ENCODE assay signal across 9 cellular contexts in genomic region chr6:42742116-42742894, GRCh38. TPM values are rescaled to one million over a fixed set of nuclear protein-coding genes. Genes with fewer than 3 reads are reported as not detected.
A peak's percentile ranks its signal among the peaks of the same experiment; 100 is the strongest.
DNase-seq lines count a peak whose midpoint lies in the region; ATAC-seq, FAIRE-seq and TF ChIP-seq lines count a peak whose summit lies in the region.
"Had no signal": no experiment of that assay in that cellular context is flagged by ENCODE, and none has a peak within 500 bp of the region (broad histone marks: within the 10 kb centered on the region; RNA-seq: fewer than 3 reads in every experiment).

No MANE protein-coding gene starts in this region.

- no peak for DNase-seq in stimulated activated naive CD8-positive, alpha-beta T cell treated with anti-CD3 and anti-CD28 coated beads, Interleukin-15, amount 100 ng/mL, for 72 hours
- peak; percentile 100 for DNase-seq in NCI-H82 treated with DMSO at 0.1 percent for 48 hours (lab: John Stamatoyannopoulos, UW; ENCODE audit: unreplicated experiment)
- DNase-seq in endothelial cell of umbilical vein (ENCODE audit: low read depth, low spot score): peak; percentile 75
- DNase-seq in substantia nigra (lab: John Stamatoyannopoulos, UW): no peak
- DNase-seq in AG08395 (ENCODE audit: low spot score): no peak
- DNase-seq in stimulated activated naive CD4-positive, alpha-beta T cell (lab: John Stamatoyannopoulos, UW): no peak

- H2AFZ ChIP-seq in endothelial cell of umbilical vein (ENCODE audit: low read depth, low read length): peak overlapping the region; percentile 26

- peaks cover 18% of the 10 kb centered on the region for H3K4me1 ChIP-seq in endothelial cell of umbilical vein (ENCODE audit: control insufficient read depth, extremely low read depth, insufficient read depth, low read length)

- no peaks in the 10 kb centered on the region for H3K9me3 Mint-ChIP-seq in stimulated activated naive CD8-positive, alpha-beta T cell treated with anti-CD3 and anti-CD28 coated beads, Interleukin-15, Interleukin-2, amounts not matched to agents 100 ng/mL and 50 ng/mL, for 24 hours
- no peaks in the 10 kb centered on the region for H3K9me3 Mint-ChIP-seq in stimulated activated naive CD8-positive, alpha-beta T cell treated with anti-CD3 and anti-CD28 coated beads, Interleukin-15, amount 100 ng/mL, for 72 hours

- TF ChIP-seq POLR2A in endothelial cell of umbilical vein (IDR thresholded peaks at IDR 0.05; ENCODE audit: low read depth, low read length): no peak

- no peak for TF ChIP-seq CTCF in endothelial cell of umbilical vein (IDR thresholded peaks at IDR 0.05; ENCODE audit: extremely low read depth in 1 of 2, insufficient read depth in 1 of 2, low read depth in 1 of 2, low read length in 2 of 2)

- H3K9me1 ChIP-seq in endothelial cell of umbilical vein (replicated peaks; ENCODE audit: control insufficient read depth, extremely low read depth, insufficient read depth, low read length): no peaks in the 10 kb centered on the region

- peaks cover 18% of the 10 kb centered on the region for H3K36me3 Mint-ChIP-seq in stimulated activated naive CD8-positive, alpha-beta T cell treated with anti-CD3 and anti-CD28 coated beads, Interleukin-15, Interleukin-2, amounts not matched to agents 100 ng/mL and 50 ng/mL, for 24 hours (ENCODE audit: low read depth)

- peak overlapping the region; percentile 12 for H3K4me3 Mint-ChIP-seq in stimulated activated naive CD8-positive, alpha-beta T cell treated with anti-CD3 and anti-CD28 coated beads, Interleukin-15, Interleukin-2, amounts not matched to agents 100 ng/mL and 50 ng/mL, for 24 hours
- no peak overlapping the region for H3K4me3 Mint-ChIP-seq in stimulated activated naive CD8-positive, alpha-beta T cell treated with anti-CD3 and anti-CD28 coated beads, Interleukin-15, amount 100 ng/mL, for 72 hours

- dilution Hi-C loops in endothelial cell of umbilical vein (cut with MboI; ENCODE audit: extremely low pct_ligation_motif_present, low sequenced_read_pairs): no loop called here

- FAIRE-seq in endothelial cell of umbilical vein (lab: Jason Lieb, UNC): peak; percentile 77

- peak overlapping the region; percentile 48 for H3K27ac ChIP-seq in endothelial cell of umbilical vein (ENCODE audit: insufficient read depth, low read depth, low read length)
- H3K27ac ChIP-seq in substantia nigra (ENCODE audit: low read depth, low read length, poor library complexity, severe bottlenecking): no peak overlapping the region

- intact Hi-C loops in endothelial cell of umbilical vein (cut with micrococcal nuclease): no loop called here

- H4K20me1 ChIP-seq in endothelial cell of umbilical vein (replicated peaks; ENCODE audit: control insufficient read depth, extremely low read depth, insufficient read depth, low read length): no peaks in the 10 kb centered on the region

- POLR2A ChIA-PET in endothelial cell of umbilical vein (lab: Charles Lee): interaction anchor here (0.8 to 1.1 kb wide), 2 partner anchors 39 to 41 kb away, joined by 3 to 8 read pairs; partner anchors contain the start of gene BICRAL

- H3K9me3 ChIP-seq in endothelial cell of umbilical vein (replicated peaks; ENCODE audit: control insufficient read depth, insufficient read depth, low read length): no peaks in the 10 kb centered on the region

- H3K9ac ChIP-seq in endothelial cell of umbilical vein (replicated peaks; ENCODE audit: extremely low read depth, insufficient read depth, low read length): no peak overlapping the region

- no peaks in the 10 kb centered on the region for H3K27me3 Mint-ChIP-seq in stimulated activated naive CD8-positive, alpha-beta T cell treated with anti-CD3 and anti-CD28 coated beads, Interleukin-15, Interleukin-2, amounts not matched to agents 100 ng/mL and 50 ng/mL, for 24 hours
- no peaks in the 10 kb centered on the region for H3K27me3 Mint-ChIP-seq in stimulated activated naive CD8-positive, alpha-beta T cell treated with anti-CD3 and anti-CD28 coated beads, Interleukin-15, amount 100 ng/mL, for 72 hours

- ATAC-seq in stimulated activated naive CD8-positive, alpha-beta T cell treated with anti-CD3 and anti-CD28 coated beads, Interleukin-15, amount 100 ng/mL, for 72 hours: no peak
- no peak for ATAC-seq in activated CD4-positive, CD25-positive, alpha-beta regulatory T cell treated with anti-CD3 and anti-CD28 coated beads, Interleukin-2, amount 50 U/mL, for 24 hours

- peaks cover 19% of the 10 kb centered on the region for H3K79me2 ChIP-seq in endothelial cell of umbilical vein (ENCODE audit: control insufficient read depth, insufficient read depth, low read length)

- no peak overlapping the region for H3K4me2 ChIP-seq in endothelial cell of umbilical vein (ENCODE audit: insufficient read depth, low read length)

- H3K27me3 ChIP-seq in endothelial cell of umbilical vein (ENCODE audit: control insufficient read depth in 2 of 2, insufficient read depth in 2 of 2, low read length in 2 of 2): no peaks in the 10 kb centered on the region

- no peak overlapping the region for H3K4me3 ChIP-seq in endothelial cell of umbilical vein (replicated peaks in 1 of 3; ENCODE audit: insufficient read depth in 1 of 3, low read depth in 1 of 3, low read length in 3 of 3)

- CTCF ChIA-PET in endothelial cell of umbilical vein (lab: Charles Lee): interaction anchor here (0.8 to 2.5 kb wide), 3 partner anchors 13 to 81 kb away, joined by 4 to 13 read pairs (median 5); no protein-coding TSS in a partner anchor

- peaks cover 18% of the 10 kb centered on the region for H3K4me1 Mint-ChIP-seq in stimulated activated naive CD8-positive, alpha-beta T cell treated with anti-CD3 and anti-CD28 coated beads, Interleukin-15, Interleukin-2, amounts not matched to agents 100 ng/mL and 50 ng/mL, for 24 hours (ENCODE audit: low read depth)
- H3K4me1 Mint-ChIP-seq in stimulated activated naive CD8-positive, alpha-beta T cell treated with anti-CD3 and anti-CD28 coated beads, Interleukin-15, amount 100 ng/mL, for 72 hours: peaks cover 11% of the 10 kb centered on the region

- no peak overlapping the region for H3K27ac Mint-ChIP-seq in stimulated activated naive CD8-positive, alpha-beta T cell treated with anti-CD3 and anti-CD28 coated beads, Interleukin-15, Interleukin-2, amounts not matched to agents 100 ng/mL and 50 ng/mL, for 24 hours
- H3K27ac Mint-ChIP-seq in stimulated activated naive CD8-positive, alpha-beta T cell treated with anti-CD3 and anti-CD28 coated beads, Interleukin-15, amount 100 ng/mL, for 72 hours: no peak overlapping the region

- no peaks in the 10 kb centered on the region for H3K36me3 ChIP-seq in endothelial cell of umbilical vein (ENCODE audit: control insufficient read depth in 2 of 2, extremely low read depth in 1 of 2, insufficient read depth in 2 of 2, low read length in 2 of 2)

- no TSS peak for BruUV-seq in endothelial cell of umbilical vein (replicated peaks; lab: Mats Ljungman, UMichigan)

TF ChIP-seq in endothelial cell of umbilical vein, 7 proteins besides CTCF, POLR2A, EP300 and RAD21:
- TF ChIP-seq EZH2 (IDR thresholded peaks at IDR 0.05; ENCODE audit: borderline replicate concordance, low read depth, low read length, severe bottlenecking): no peak
- no peak for TF ChIP-seq GATA2 (IDR thresholded peaks at IDR 0.05; ENCODE audit: insufficient read depth, insufficient read length, low read depth, low read length)
- TF ChIP-seq MYC (IDR thresholded peaks at IDR 0.05; ENCODE audit: low read depth, low read length): no peak
- TF ChIP-seq MAX (IDR thresholded peaks at IDR 0.05; ENCODE audit: insufficient read depth, insufficient read length): no peak
- no peak for TF ChIP-seq POLR2AphosphoS5 (IDR thresholded peaks at IDR 0.05; ENCODE audit: insufficient read depth, low read depth, low read length)
- TF ChIP-seq FOS (IDR thresholded peaks at IDR 0.05; ENCODE audit: borderline replicate concordance, insufficient read depth, low read length): no peak
- no peak for TF ChIP-seq JUN (IDR thresholded peaks at IDR 0.05; ENCODE audit: borderline replicate concordance, insufficient read depth, insufficient read length, low read depth)

RNA-seq across cellular contexts. Expression of gene TBCC, which starts 3.6 kb away (rescaled TPM):
- total RNA-seq in endothelial cell of umbilical vein: 17.1 and 19.1 TPM in 2 replicates
- 13.5 and 15.9 TPM in 2 replicates for polyA plus RNA-seq in endothelial cell of umbilical vein
- 13.8 and 14.2 TPM in 2 replicates for polyA plus RNA-seq in endothelial cell of umbilical vein (2011; cell fraction: cytosol; rRNA removed)
- polyA plus RNA-seq in endothelial cell of umbilical vein (2011; cell fraction: nucleus; rRNA removed): 10.5 and 10.7 TPM in 2 replicates
- polyA plus RNA-seq in endothelial cell of umbilical vein (2012): 12.0 and 13.0 TPM in 2 replicates
- polyA minus RNA-seq in endothelial cell of umbilical vein: 7.9 and 10.1 TPM in 2 replicates
- polyA minus RNA-seq in endothelial cell of umbilical vein (2011; cell fraction: cytosol; rRNA and poly(A)+ RNA removed): 9.5 TPM
- polyA minus RNA-seq in endothelial cell of umbilical vein (2011; cell fraction: nucleus; rRNA and poly(A)+ RNA removed): 5.4 and 5.9 TPM in 2 replicates

RNA-seq across cellular contexts. Expression of gene PRPH2, which starts 19.9 kb away (rescaled TPM):
- 0.40 and 0.48 TPM in 2 replicates for total RNA-seq in endothelial cell of umbilical vein
- polyA plus RNA-seq in endothelial cell of umbilical vein: 0.32 and 0.46 TPM in 2 replicates
- polyA plus RNA-seq in endothelial cell of umbilical vein (2011; cell fraction: cytosol; rRNA removed): 0.49 and 0.59 TPM in 2 replicates
- polyA plus RNA-seq in endothelial cell of umbilical vein (2011; cell fraction: nucleus; rRNA removed): 0.63 and 0.75 TPM in 2 replicates
- polyA plus RNA-seq in endothelial cell of umbilical vein (2012): 0.11 TPM in 1 of 2 replicates, not detected in the other
- polyA minus RNA-seq in endothelial cell of umbilical vein: 0.34 and 0.80 TPM in 2 replicates
- not detected for polyA minus RNA-seq in endothelial cell of umbilical vein (2011; cell fraction: cytosol; rRNA and poly(A)+ RNA removed)
- 0.58 and 0.72 TPM in 2 replicates for polyA minus RNA-seq in endothelial cell of umbilical vein (2011; cell fraction: nucleus; rRNA and poly(A)+ RNA removed)
- total RNA-seq: H4 had no signal

RNA-seq across cellular contexts. Expression of gene BICRAL, which starts 39.5 kb away (rescaled TPM):
- 6.8 and 7.1 TPM in 2 replicates for total RNA-seq in endothelial cell of umbilical vein
- polyA plus RNA-seq in endothelial cell of umbilical vein: 5.6 and 5.8 TPM in 2 replicates
- polyA plus RNA-seq in endothelial cell of umbilical vein (2011; cell fraction: cytosol; rRNA removed): 5.2 and 5.3 TPM in 2 replicates
- polyA plus RNA-seq in endothelial cell of umbilical vein (2011; cell fraction: nucleus; rRNA removed): 7.9 and 8.5 TPM in 2 replicates
- 2.2 and 3.7 TPM in 2 replicates for polyA plus RNA-seq in endothelial cell of umbilical vein (2012)
- 15.8 and 17.3 TPM in 2 replicates for polyA minus RNA-seq in endothelial cell of umbilical vein
- polyA minus RNA-seq in endothelial cell of umbilical vein (2011; cell fraction: cytosol; rRNA and poly(A)+ RNA removed): 7.7 TPM
- polyA minus RNA-seq in endothelial cell of umbilical vein (2011; cell fraction: nucleus; rRNA and poly(A)+ RNA removed): 7.2 and 11.2 TPM in 2 replicates

Comparison
In these comparisons a context has a peak if more than half of its experiments do, and no peak if none do; other contexts are left out.
1. DNase-seq: peak in NCI-H82 treated with DMSO at 0.1 percent for 48 hours (single experiment) and endothelial cell of umbilical vein (single experiment); none in stimulated activated naive CD8-positive, alpha-beta T cell treated with anti-CD3 and anti-CD28 coated beads, Interleukin-15, amount 100 ng/mL, for 72 hours (0 of 2), substantia nigra (0 of 49), AG08395 (single experiment) and stimulated activated naive CD4-positive, alpha-beta T cell (0 of 6).